Comparison of ENCODE assay signal across 28 cellular contexts in the genomic region with DNA sequence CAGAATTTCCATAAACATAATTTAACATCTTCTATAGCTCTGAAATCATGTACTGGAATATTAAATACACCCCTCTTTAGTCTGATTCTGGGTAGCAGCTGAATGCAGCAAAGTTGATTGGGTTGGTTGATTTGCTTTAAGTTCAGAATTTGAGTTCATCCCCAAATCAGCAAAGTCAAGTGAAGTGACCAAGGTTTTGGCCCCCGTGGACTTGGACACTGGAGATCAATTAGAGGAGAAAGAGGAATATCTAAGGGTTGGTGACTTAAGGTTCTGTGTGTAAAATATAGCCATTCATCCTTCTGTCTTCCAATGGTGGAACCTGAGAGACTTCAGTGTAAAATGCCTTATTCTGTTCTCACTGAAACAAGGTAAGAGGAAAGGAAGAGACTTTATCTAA. TPM values are rescaled to one million over a fixed set of nuclear protein-coding genes. Genes with fewer than 3 reads are reported as not detected.
DNase-seq lines count a peak whose midpoint lies in the region; ATAC-seq, FAIRE-seq and TF ChIP-seq lines count a peak whose summit lies in the region.
"Had no signal": no experiment of that assay in that cellular context is flagged by ENCODE, and none has a peak within 500 bp of the region (broad histone marks: within the 10 kb centered on the region; RNA-seq: fewer than 3 reads in every experiment).

A gene with protein sequence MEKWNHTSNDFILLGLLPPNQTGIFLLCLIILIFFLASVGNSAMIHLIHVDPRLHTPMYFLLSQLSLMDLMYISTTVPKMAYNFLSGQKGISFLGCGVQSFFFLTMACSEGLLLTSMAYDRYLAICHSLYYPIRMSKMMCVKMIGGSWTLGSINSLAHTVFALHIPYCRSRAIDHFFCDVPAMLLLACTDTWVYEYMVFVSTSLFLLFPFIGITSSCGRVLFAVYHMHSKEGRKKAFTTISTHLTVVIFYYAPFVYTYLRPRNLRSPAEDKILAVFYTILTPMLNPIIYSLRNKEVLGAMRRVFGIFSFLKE (plus strand): TSS at position 301 of the 400 bp plus-strand sequence. CDS start 4,192 bp downstream, outside the sequence.

- intact Hi-C loops in PC-3 (cut with micrococcal nuclease), result no loop called here

- no peaks in the 10 kb centered on the region for H3K9me2 ChIP-seq in PC-3 (replicated peaks; ENCODE audit: low read length)

- no peak within 1 kb of the TSS for H3K27ac Mint-ChIP-seq in endothelial cell (ENCODE audit: unreplicated experiment)
- H3K27ac Mint-ChIP-seq in activated naive CD8-positive, alpha-beta T cell treated with anti-CD3 and anti-CD28 coated beads for 36 hours, result no peak within 1 kb of the TSS
- H3K27ac Mint-ChIP-seq: CD14-positive monocyte; CD4-positive, alpha-beta memory T cell; CD4-positive, CD25-positive, alpha-beta regulatory T cell; CD8-positive, alpha-beta memory T cell had no signal

- H3K27me3 Mint-ChIP-seq in endothelial cell (ENCODE audit: unreplicated experiment), result peaks cover 2% of the 10 kb centered on the region
- H3K27me3 Mint-ChIP-seq in activated naive CD8-positive, alpha-beta T cell treated with anti-CD3 and anti-CD28 coated beads for 36 hours, result no peaks in the 10 kb centered on the region
- H3K27me3 Mint-ChIP-seq: CD4-positive, alpha-beta memory T cell; CD4-positive, CD25-positive, alpha-beta regulatory T cell had no signal

- no peaks in the 10 kb centered on the region for H3K36me3 ChIP-seq in HUES64 (ENCODE audit: insufficient read depth, low read length)
- H3K36me3 ChIP-seq in PC-3 (ENCODE audit: low read depth, low read length), result no peaks in the 10 kb centered on the region
- H3K36me3 ChIP-seq: BE2C, BLaER1 had no signal

- ATAC-seq in PC-3, result peak; percentile 14; the same call in 1 of the 2 replicates
- ATAC-seq: GM12878 had no signal

- no peaks in the 10 kb centered on the region for H3K79me2 ChIP-seq in PC-3 (ENCODE audit: low read length)

- DNase-seq in PC-3 (no peak), endothelial cell (ENCODE audit: low spot score) (no peak), H54 (ENCODE audit: insufficient read length, low spot score) (no peak)
- DNase-seq in activated naive CD8-positive, alpha-beta T cell treated with anti-CD3 and anti-CD28 coated beads for 36 hours, result no peak
- DNase-seq: 8988T; ACHN; BE2C; C1 segment of cervical spinal cord; CD4-positive, alpha-beta memory T cell; CD4-positive, CD25-positive, alpha-beta regulatory T cell; CD8-positive, alpha-beta memory T cell; COR-L47; DMS 273 treated with DMSO at 0.1 percent for 48 hours; DMS153; DMS79; DND-41; EL; GDM1 had no signal

- no TSS peak for BruUV-seq in PC-3 (replicated peaks; lab: Mats Ljungman, UMichigan)

- no peaks in the 10 kb centered on the region for H3K4me1 Mint-ChIP-seq in endothelial cell (ENCODE audit: unreplicated experiment)
- H3K4me1 Mint-ChIP-seq in activated naive CD8-positive, alpha-beta T cell treated with anti-CD3 and anti-CD28 coated beads for 36 hours, result no peaks in the 10 kb centered on the region
- H3K4me1 Mint-ChIP-seq: CD14-positive monocyte; CD4-positive, alpha-beta memory T cell; CD4-positive, CD25-positive, alpha-beta regulatory T cell; CD8-positive, alpha-beta memory T cell had no signal

- H3K9ac ChIP-seq in HUES64 (ENCODE audit: low read depth, low read length) (no peak within 1 kb of the TSS), PC-3 (ENCODE audit: low read length) (no peak within 1 kb of the TSS)
- H3K9ac ChIP-seq: BLaER1 had no signal

- TF ChIP-seq POLR2A in H54 (IDR thresholded peaks at IDR 0.05; ENCODE audit: low read depth, low read length), result no peak

- H3K27me3 ChIP-seq in HUES64 (ENCODE audit: insufficient read depth, low read length), result no peaks in the 10 kb centered on the region
- H3K27me3 ChIP-seq in PC-3 (ENCODE audit: low read length), result no peaks in the 10 kb centered on the region
- H3K27me3 ChIP-seq: BE2C, BLaER1 had no signal

- no peak for FAIRE-seq in H54 (lab: Jason Lieb, UNC)
- FAIRE-seq: A204.1, GM12878, GM12892, GM18507 had no signal

- no peaks in the 10 kb centered on the region for H4K20me1 ChIP-seq in PC-3 (ENCODE audit: low read length)
- H4K20me1 ChIP-seq: BLaER1 had no signal

- 25% methylated on average over 1 of the region's 1 CpG for WGBS in HUES64

- no peak within 1 kb of the TSS for H3K4me2 ChIP-seq in PC-3 (ENCODE audit: low read length)
- H3K4me2 ChIP-seq: BLaER1 had no signal

- H3K27ac ChIP-seq in HUES64 (ENCODE audit: low read depth, low read length), result no peak within 1 kb of the TSS
- H3K27ac ChIP-seq in PC-3 (ENCODE audit: low read length), result no peak within 1 kb of the TSS
- H3K27ac ChIP-seq: BLaER1 had no signal

- TF ChIP-seq CTCF in PC-3 (conservative IDR thresholded peaks at IDR 0.05; ENCODE audit: low read depth, low read length), result no peak
- no peak for TF ChIP-seq CTCF in endothelial cell (IDR thresholded peaks at IDR 0.05; ENCODE audit: unreplicated experiment)

- CTCF ChIA-PET in PC-3 (lab: Charles Lee), result no interaction called here

- H3K36me3 Mint-ChIP-seq in endothelial cell (ENCODE audit: low read depth, unreplicated experiment), result peaks cover 3% of the 10 kb centered on the region
- no peaks in the 10 kb centered on the region for H3K36me3 Mint-ChIP-seq in activated naive CD8-positive, alpha-beta T cell treated with anti-CD3 and anti-CD28 coated beads for 36 hours
- H3K36me3 Mint-ChIP-seq: CD14-positive monocyte; CD4-positive, alpha-beta memory T cell; CD4-positive, CD25-positive, alpha-beta regulatory T cell; CD8-positive, alpha-beta memory T cell had no signal

- H2AFZ ChIP-seq in PC-3 (ENCODE audit: low read length), result no peak within 1 kb of the TSS

- peak within 1 kb of the TSS; percentile 14; the same call in 1 of the 2 replicates for H3K4me3 ChIP-seq in HUES64 (ENCODE audit: low read length)
- no peak within 1 kb of the TSS for H3K4me3 ChIP-seq in PC-3 (ENCODE audit: low read length)
- H3K4me3 ChIP-seq: BLaER1, GM12878 had no signal

- POLR2A ChIA-PET in PC-3 (lab: Charles Lee; ENCODE audit: unreplicated experiment), result no interaction called here

- H3K4me3 Mint-ChIP-seq in endothelial cell (ENCODE audit: unreplicated experiment), result peak within 1 kb of the TSS; percentile 10
- no peak within 1 kb of the TSS for H3K4me3 Mint-ChIP-seq in activated naive CD8-positive, alpha-beta T cell treated with anti-CD3 and anti-CD28 coated beads for 36 hours
- H3K4me3 Mint-ChIP-seq: CD14-positive monocyte; CD4-positive, alpha-beta memory T cell; CD4-positive, CD25-positive, alpha-beta regulatory T cell; CD8-positive, alpha-beta memory T cell had no signal

- peaks cover 23% of the 10 kb centered on the region for H3K9me3 Mint-ChIP-seq in endothelial cell (ENCODE audit: unreplicated experiment)
- no peaks in the 10 kb centered on the region for H3K9me3 Mint-ChIP-seq in activated naive CD8-positive, alpha-beta T cell treated with anti-CD3 and anti-CD28 coated beads for 36 hours

- no peaks in the 10 kb centered on the region for H3K4me1 ChIP-seq in HUES64 (ENCODE audit: insufficient read depth, low read length)
- peaks cover 11% of the 10 kb centered on the region for H3K4me1 ChIP-seq in PC-3 (ENCODE audit: insufficient read depth, low read length)
- H3K4me1 ChIP-seq: BE2C had no signal

- H3K9me3 ChIP-seq in HUES64 (ENCODE audit: insufficient read depth, low read depth, low read length) (peaks cover 96% of the 10 kb centered on the region), PC-3 (ENCODE audit: low read length) (no peaks in the 10 kb centered on the region)
- H3K9me3 ChIP-seq: BE2C had no signal

- H3F3A ChIP-seq in PC-3 (ENCODE audit: low read length, unreplicated experiment), result no peaks in the 10 kb centered on the region

RNA-seq across cellular contexts. Expression of the gene that starts here (rescaled TPM):
- not detected for polyA plus RNA-seq in HUES64 (2013, experiment 1 of 2)
- polyA plus RNA-seq in HUES64 (2013, experiment 2 of 2), result not detected
- not detected in 2 replicates for total RNA-seq in PC-3 (2014; rRNA removed)
- total RNA-seq in endothelial cell (ENCODE audit: unreplicated experiment), result not detected
- not detected for total RNA-seq in activated naive CD8-positive, alpha-beta T cell treated with anti-CD3 and anti-CD28 coated beads for 36 hours
- total RNA-seq: A673; CD4-positive, CD25-positive, alpha-beta regulatory T cell; CD8-positive, alpha-beta memory T cell; G401; GM12878 had no signal
- polyA plus RNA-seq: AG04450; CD14-positive monocyte; CD4-positive, alpha-beta memory T cell; CD4-positive, CD25-positive, alpha-beta regulatory T cell; CD8-positive, alpha-beta memory T cell; GM12878 had no signal

Comparison
In these comparisons a context has a peak if more than half of its experiments do, and no peak if none do; other contexts are left out.
1. Peak in ATAC-seq in PC-3; RNA of the gene not detected or under 1 TPM.